16 cellular contexts compared by ENCODE assay signal in genomic region chr2:120703330-120703994, GRCh38. TPM values are rescaled to one million over a fixed set of nuclear protein-coding genes. Genes with fewer than 3 reads are reported as not detected.
A peak's percentile ranks its signal among the peaks of the same experiment; 100 is the strongest.
DNase-seq lines count a peak whose midpoint lies in the region; FAIRE-seq and TF ChIP-seq lines count a peak whose summit lies in the region.
"Had no signal": no experiment of that assay in that cellular context is flagged by ENCODE, and none has a peak within 500 bp of the region (broad histone marks: within the 10 kb centered on the region; RNA-seq: fewer than 3 reads in every experiment).

No MANE protein-coding gene starts in this region.

- DNase-seq in MCF 10A (ENCODE audit: unreplicated experiment) (peak; percentile 91), breast epithelium (ENCODE audit: low spot score in 2 of 2) (no peak), adipocyte (ENCODE audit: low read depth) (peak; percentile 86), glomerular visceral epithelial cell (ENCODE audit: extremely low spot score) (peak; percentile 83), urothelium cell line (ENCODE audit: low spot score) (peak; percentile 78), CD1c-positive myeloid dendritic cell (ENCODE audit: extremely low spot score) (no peak), HEK293T (ENCODE audit: extremely low spot score) (no peak), NAMALWA (ENCODE audit: low spot score) (no peak)
- DNase-seq: 8988T; activated T-cell treated with anti-CD3 and anti-CD28 coated beads, Interleukin-2, amount 50 U/mL, for 24 hours; DMS153; naive thymus-derived CD4-positive, alpha-beta T cell; NCI-H446 treated with DMSO at 0.1 percent for 48 hours; RPMI8226; WERI-Rb-1 had no signal

- H3K4me1 Mint-ChIP-seq in MCF 10A (ENCODE audit: insufficient read depth, unreplicated experiment): peaks cover 19% of the 10 kb centered on the region
- H3K4me1 Mint-ChIP-seq: naive thymus-derived CD4-positive, alpha-beta T cell had no signal

- POLR2A ChIA-PET in MCF 10A (lab: Yijun Ruan, JAX): no interaction called here
- POLR2A ChIA-PET in HEK293T (lab: Yijun Ruan, JAX): interaction anchor here (0.8 kb wide), 1 partner anchor 355 kb away, joined by 3 read pairs; no protein-coding TSS in a partner anchor

- no peak overlapping the region for H3K27ac Mint-ChIP-seq in MCF 10A (ENCODE audit: low read depth, unreplicated experiment)
- H3K27ac Mint-ChIP-seq: activated T-cell treated with anti-CD3 and anti-CD28 coated beads, Interleukin-2, amount 50 U/mL, for 24 hours; naive thymus-derived CD4-positive, alpha-beta T cell had no signal

- BruUV-seq in MCF 10A (replicated peaks; lab: Mats Ljungman, UMichigan): no TSS peak

- TF ChIP-seq CTCF in MCF 10A (IDR thresholded peaks at IDR 0.05; ENCODE audit: unreplicated experiment): no peak
- no peak for TF ChIP-seq CTCF in breast epithelium (IDR thresholded peaks at IDR 0.05)

- no peak for TF ChIP-seq POLR2A in breast epithelium (IDR thresholded peaks at IDR 0.05)

- H3K36me3 ChIP-seq in breast epithelium (no peaks in the 10 kb centered on the region), adipocyte (ENCODE audit: control insufficient read depth, insufficient read depth, low read length, severe bottlenecking) (no peaks in the 10 kb centered on the region)
- H3K36me3 ChIP-seq: cardiac muscle cell, WERI-Rb-1 had no signal

- no peaks in the 10 kb centered on the region for H3K9me3 Mint-ChIP-seq in MCF 10A (ENCODE audit: unreplicated experiment)
- H3K9me3 Mint-ChIP-seq: activated T-cell treated with anti-CD3 and anti-CD28 coated beads, Interleukin-2, amount 50 U/mL, for 24 hours; naive thymus-derived CD4-positive, alpha-beta T cell had no signal

- H3K9me3 ChIP-seq in breast epithelium: no peaks in the 10 kb centered on the region
- no peaks in the 10 kb centered on the region for H3K9me3 ChIP-seq in adipocyte (ENCODE audit: control insufficient read depth, low read length)

- intact Hi-C loops in MCF 10A (cut with micrococcal nuclease): no loop called here
- intact Hi-C loops in breast epithelium (cut with DNase I; ENCODE audit: low total_unique reads): no loop called here

- no peaks in the 10 kb centered on the region for H3K36me3 Mint-ChIP-seq in MCF 10A (ENCODE audit: insufficient read depth, unreplicated experiment)
- H3K36me3 Mint-ChIP-seq: naive thymus-derived CD4-positive, alpha-beta T cell had no signal

- no peak overlapping the region for H3K27ac ChIP-seq in breast epithelium
- H3K27ac ChIP-seq: cardiac muscle cell, WERI-Rb-1 had no signal

- CTCF ChIA-PET in MCF 10A (lab: Yijun Ruan, JAX) (interaction anchor here (0.6 to 26.2 kb wide), 6 partner anchors 8 to 649 kb away, joined by 3 to 541 read pairs (median 4); no protein-coding TSS in a partner anchor), HEK293T (lab: Yijun Ruan, JAX) (interaction anchor here (0.9 kb wide), 1 partner anchor 8 kb away, joined by 4 read pairs; no protein-coding TSS in a partner anchor)

- no peak overlapping the region for H3K9ac ChIP-seq in adipocyte (ENCODE audit: low read length)

- H3K27me3 ChIP-seq in breast epithelium (no peaks in the 10 kb centered on the region), adipocyte (replicated peaks; ENCODE audit: control insufficient read depth, insufficient read depth, low read length) (no peaks in the 10 kb centered on the region)
- H3K27me3 ChIP-seq: cardiac muscle cell had no signal

- H3K4me1 ChIP-seq in breast epithelium (no peaks in the 10 kb centered on the region), adipocyte (ENCODE audit: control insufficient read depth, insufficient read depth, low read length) (no peaks in the 10 kb centered on the region)

- no peak overlapping the region for H3K4me3 Mint-ChIP-seq in MCF 10A (ENCODE audit: unreplicated experiment)
- H3K4me3 Mint-ChIP-seq: activated T-cell treated with anti-CD3 and anti-CD28 coated beads, Interleukin-2, amount 50 U/mL, for 24 hours; naive thymus-derived CD4-positive, alpha-beta T cell had no signal

- no peak for FAIRE-seq in urothelium cell line (lab: Jason Lieb, UNC)

- H3K4me3 ChIP-seq in breast epithelium (no peak overlapping the region), adipocyte (ENCODE audit: low read length) (no peak overlapping the region)
- H3K4me3 ChIP-seq: cardiac muscle cell had no signal

- H3K27me3 Mint-ChIP-seq in MCF 10A (ENCODE audit: insufficient read depth, unreplicated experiment): no peaks in the 10 kb centered on the region

TF ChIP-seq in HEK293T, 16 proteins besides CTCF, POLR2A, EP300 and RAD21:
- TF ChIP-seq BHLHE40 (IDR thresholded peaks at IDR 0.05; ENCODE audit: borderline replicate concordance) (no peak), CTBP1 (IDR thresholded peaks at IDR 0.05; ENCODE audit: borderline replicate concordance) (no peak), HDGF (IDR thresholded peaks at IDR 0.05; ENCODE audit: borderline replicate concordance) (no peak), FOXK2 (IDR thresholded peaks at IDR 0.05) (no peak), TARDBP (IDR thresholded peaks at IDR 0.05) (no peak), LEF1 (IDR thresholded peaks at IDR 0.05; ENCODE audit: borderline replicate concordance) (no peak)

RNA-seq across cellular contexts. Expression of gene GLI2, which starts 32.2 kb away (rescaled TPM):
- total RNA-seq in MCF 10A (2022) (0.61 and 0.74 TPM in 2 replicates), breast epithelium (1 to 10 TPM in 2 of 3 donors, under 1 TPM in 1; 0.96 to 3.6 (median 1.0) TPM)

Comparison
In these comparisons a context has a peak if more than half of its experiments do, and no peak if none do; other contexts are left out.
1. DNase-seq: peak in MCF 10A (single experiment), adipocyte (single experiment), glomerular visceral epithelial cell (single experiment) and urothelium cell line (single experiment); none in breast epithelium (0 of 2), CD1c-positive myeloid dendritic cell (single experiment), HEK293T (single experiment) and NAMALWA (single experiment).